Comparison of ENCODE assay signal across 9 cellular contexts in the genomic region with DNA sequence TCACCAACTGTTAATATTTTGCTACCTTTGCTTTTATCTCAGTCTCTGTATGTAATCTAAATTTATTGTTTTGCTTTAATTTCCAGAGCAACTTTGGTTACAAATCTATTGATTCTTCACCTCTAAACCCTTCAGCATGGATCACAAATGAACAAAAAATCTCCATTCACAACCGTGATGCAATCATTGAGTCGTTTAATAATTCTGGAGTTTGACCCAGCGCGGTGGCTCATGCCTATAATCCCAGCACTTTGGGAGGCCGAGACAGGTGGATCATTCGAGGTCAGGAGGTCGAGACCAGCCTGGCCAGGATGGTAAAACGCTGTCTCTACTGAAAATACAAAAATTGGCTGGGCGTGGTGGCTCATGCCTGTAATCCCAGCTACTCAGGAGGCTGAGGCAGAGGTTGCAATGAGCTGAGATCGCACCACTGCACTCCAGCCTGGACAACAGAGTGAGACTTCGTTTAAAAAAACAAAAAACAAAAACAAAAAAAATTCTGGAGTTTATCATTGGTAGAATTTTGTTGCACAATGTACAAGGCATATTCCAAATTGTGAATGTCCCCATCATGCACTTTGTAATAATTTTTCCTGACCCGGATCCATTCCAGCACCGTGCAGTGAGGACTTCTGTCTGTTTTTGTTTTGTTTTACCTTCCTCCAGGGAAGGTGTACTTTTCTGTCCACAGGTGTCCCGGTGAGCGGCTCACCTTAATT. TPM values are rescaled to one million over a fixed set of nuclear protein-coding genes. Genes with fewer than 3 reads are reported as not detected.
DNase-seq lines count a peak whose midpoint lies in the region; ATAC-seq and TF ChIP-seq lines count a peak whose summit lies in the region.
"Had no signal": no experiment of that assay in that cellular context is flagged by ENCODE, and none has a peak within 500 bp of the region (broad histone marks: within the 10 kb centered on the region; RNA-seq: fewer than 3 reads in every experiment).

No MANE protein-coding gene starts in this region.

- DNase-seq in stimulated activated naive CD8-positive, alpha-beta T cell treated with anti-CD3 and anti-CD28 coated beads, Interleukin-15, Interleukin-2, amounts not matched to agents 100 U/mL and 50 U/mL, for 24 hours = no peak
- no peak for DNase-seq in central memory CD8-positive, alpha-beta T cell (ENCODE audit: low spot score in 2 of 2)
- no peak for DNase-seq in vagina (ENCODE audit: extremely low spot score in 2 of 2)
- no peak for DNase-seq in NCI-H1092 (lab: John Stamatoyannopoulos, UW)
- no peak for DNase-seq in activated naive CD4-positive, alpha-beta T cell treated with anti-CD3 and anti-CD28 coated beads, Interleukin-2, amount 10 ng/mL, durations not matched to agents 7 days and 5 days
- DNase-seq: sigmoid colon had no signal

- no peaks in the 10 kb centered on the region for H3K36me3 Mint-ChIP-seq in stimulated activated naive CD8-positive, alpha-beta T cell treated with anti-CD3 and anti-CD28 coated beads, Interleukin-15, Interleukin-2, amounts not matched to agents 100 ng/mL and 50 ng/mL, for 24 hours (ENCODE audit: low read depth)
- peaks cover 6% of the 10 kb centered on the region for H3K36me3 Mint-ChIP-seq in central memory CD8-positive, alpha-beta T cell (ENCODE audit: insufficient read depth)
- H3K36me3 Mint-ChIP-seq in activated naive CD4-positive, alpha-beta T cell treated with anti-CD3 and anti-CD28 coated beads, Interleukin-2, amount 10 ng/mL, durations not matched to agents 7 days and 5 days = no peaks in the 10 kb centered on the region

- H3K27ac Mint-ChIP-seq in stimulated activated naive CD8-positive, alpha-beta T cell treated with anti-CD3 and anti-CD28 coated beads, Interleukin-15, Interleukin-2, amounts not matched to agents 100 ng/mL and 50 ng/mL, for 24 hours = no peak overlapping the region
- H3K27ac Mint-ChIP-seq in central memory CD8-positive, alpha-beta T cell (ENCODE audit: low read depth) = no peak overlapping the region
- no peak overlapping the region for H3K27ac Mint-ChIP-seq in activated naive CD4-positive, alpha-beta T cell treated with anti-CD3 and anti-CD28 coated beads, Interleukin-2, amount 10 ng/mL, durations not matched to agents 7 days and 5 days

- ATAC-seq in stimulated activated naive CD8-positive, alpha-beta T cell treated with anti-CD3 and anti-CD28 coated beads, Interleukin-15, Interleukin-2, amounts not matched to agents 100 U/mL and 50 U/mL, for 24 hours = no peak
- ATAC-seq in central memory CD8-positive, alpha-beta T cell (replicated peaks; ENCODE audit: extremely low read depth, poor library complexity, severe bottlenecking) = no peak
- no peak for ATAC-seq in HG03565 (IDR thresholded peaks at IDR 0.05; ENCODE audit: unreplicated experiment)

- peak overlapping the region; percentile 34 to 36 for H3K4me3 ChIP-seq in muscle layer of duodenum (ENCODE audit: low read depth in 1 of 2, low read length in 2 of 2)
- H3K4me3 ChIP-seq in vagina = peak overlapping the region; percentile 14 to 16

- H3K4me1 ChIP-seq in muscle layer of duodenum (ENCODE audit: control insufficient read depth in 1 of 2, insufficient read depth in 2 of 2, low read length in 2 of 2) (peaks cover 4 to 34% of the 10 kb centered on the region in 2 donors), vagina (peaks cover 32% of the 10 kb centered on the region)

- peak overlapping the region; percentile 88 for H3K4me3 Mint-ChIP-seq in stimulated activated naive CD8-positive, alpha-beta T cell treated with anti-CD3 and anti-CD28 coated beads, Interleukin-15, Interleukin-2, amounts not matched to agents 100 ng/mL and 50 ng/mL, for 24 hours
- H3K4me3 Mint-ChIP-seq in central memory CD8-positive, alpha-beta T cell = peak overlapping the region; percentile 37
- no peak overlapping the region for H3K4me3 Mint-ChIP-seq in activated naive CD4-positive, alpha-beta T cell treated with anti-CD3 and anti-CD28 coated beads, Interleukin-2, amount 10 ng/mL, durations not matched to agents 7 days and 5 days

- CTCF ChIA-PET in activated naive CD4-positive, alpha-beta T cell treated with anti-CD3 and anti-CD28 coated beads, Interleukin-2, amount 10 ng/mL, durations not matched to agents 7 days and 5 days (lab: Charles Lee) = no interaction called here

- peaks cover 24% of the 10 kb centered on the region for H3K4me1 Mint-ChIP-seq in stimulated activated naive CD8-positive, alpha-beta T cell treated with anti-CD3 and anti-CD28 coated beads, Interleukin-15, Interleukin-2, amounts not matched to agents 100 ng/mL and 50 ng/mL, for 24 hours (ENCODE audit: low read depth)
- H3K4me1 Mint-ChIP-seq in central memory CD8-positive, alpha-beta T cell = peaks cover 22% of the 10 kb centered on the region
- peaks cover 29% of the 10 kb centered on the region for H3K4me1 Mint-ChIP-seq in activated naive CD4-positive, alpha-beta T cell treated with anti-CD3 and anti-CD28 coated beads, Interleukin-2, amount 10 ng/mL, durations not matched to agents 7 days and 5 days

- no peak for TF ChIP-seq CTCF in vagina (IDR thresholded peaks at IDR 0.05)

- H3K27ac ChIP-seq in muscle layer of duodenum (ENCODE audit: low read length) (no peak overlapping the region), vagina (no peak overlapping the region)
- H3K27ac ChIP-seq: sigmoid colon had no signal

- no peaks in the 10 kb centered on the region for H3K27me3 Mint-ChIP-seq in stimulated activated naive CD8-positive, alpha-beta T cell treated with anti-CD3 and anti-CD28 coated beads, Interleukin-15, Interleukin-2, amounts not matched to agents 100 ng/mL and 50 ng/mL, for 24 hours
- H3K27me3 Mint-ChIP-seq in central memory CD8-positive, alpha-beta T cell = no peaks in the 10 kb centered on the region
- H3K27me3 Mint-ChIP-seq in activated naive CD4-positive, alpha-beta T cell treated with anti-CD3 and anti-CD28 coated beads, Interleukin-2, amount 10 ng/mL, durations not matched to agents 7 days and 5 days = no peaks in the 10 kb centered on the region

- no peaks in the 10 kb centered on the region for H3K9me3 ChIP-seq in muscle layer of duodenum (ENCODE audit: control insufficient read depth in 1 of 2, low read length in 2 of 2)
- H3K9me3 ChIP-seq in vagina = no peaks in the 10 kb centered on the region
- H3K9me3 ChIP-seq: sigmoid colon had no signal

- H3K27me3 ChIP-seq in muscle layer of duodenum (ENCODE audit: low read depth, low read length) = no peaks in the 10 kb centered on the region
- no peaks in the 10 kb centered on the region for H3K27me3 ChIP-seq in vagina
- H3K27me3 ChIP-seq: sigmoid colon had no signal

- intact Hi-C loops in vagina (cut with DNase I) = no loop called here

- TF ChIP-seq POLR2A in vagina (IDR thresholded peaks at IDR 0.05) = no peak

- H3K36me3 ChIP-seq in muscle layer of duodenum (ENCODE audit: control insufficient read depth in 1 of 2, insufficient read depth in 2 of 2, low read length in 2 of 2) = peaks cover 0 to 5% of the 10 kb centered on the region in 2 donors
- H3K36me3 ChIP-seq in vagina = no peaks in the 10 kb centered on the region

- no peaks in the 10 kb centered on the region for H3K9me3 Mint-ChIP-seq in stimulated activated naive CD8-positive, alpha-beta T cell treated with anti-CD3 and anti-CD28 coated beads, Interleukin-15, Interleukin-2, amounts not matched to agents 100 ng/mL and 50 ng/mL, for 24 hours
- no peaks in the 10 kb centered on the region for H3K9me3 Mint-ChIP-seq in central memory CD8-positive, alpha-beta T cell
- no peaks in the 10 kb centered on the region for H3K9me3 Mint-ChIP-seq in activated naive CD4-positive, alpha-beta T cell treated with anti-CD3 and anti-CD28 coated beads, Interleukin-2, amount 10 ng/mL, durations not matched to agents 7 days and 5 days

RNA-seq across cellular contexts. Expression of a gene that starts 2.3 kb away (rescaled TPM):
- 28.0 TPM for total RNA-seq in vagina

RNA-seq across cellular contexts. Expression of a gene that starts 8.7 kb away (rescaled TPM):
- total RNA-seq in vagina = 2.9 TPM
- total RNA-seq: sigmoid colon had no signal

RNA-seq across cellular contexts. Expression of a gene that starts 11.1 kb away (rescaled TPM):
- total RNA-seq in vagina = 16.2 TPM

RNA-seq across cellular contexts. Expression of a gene that starts 26.9 kb away (rescaled TPM):
- 20.9 TPM for total RNA-seq in vagina

RNA-seq across cellular contexts. Expression of a gene that starts 52.2 kb away (rescaled TPM):
- total RNA-seq in vagina = 56.5 TPM
